In the genomic region with DNA sequence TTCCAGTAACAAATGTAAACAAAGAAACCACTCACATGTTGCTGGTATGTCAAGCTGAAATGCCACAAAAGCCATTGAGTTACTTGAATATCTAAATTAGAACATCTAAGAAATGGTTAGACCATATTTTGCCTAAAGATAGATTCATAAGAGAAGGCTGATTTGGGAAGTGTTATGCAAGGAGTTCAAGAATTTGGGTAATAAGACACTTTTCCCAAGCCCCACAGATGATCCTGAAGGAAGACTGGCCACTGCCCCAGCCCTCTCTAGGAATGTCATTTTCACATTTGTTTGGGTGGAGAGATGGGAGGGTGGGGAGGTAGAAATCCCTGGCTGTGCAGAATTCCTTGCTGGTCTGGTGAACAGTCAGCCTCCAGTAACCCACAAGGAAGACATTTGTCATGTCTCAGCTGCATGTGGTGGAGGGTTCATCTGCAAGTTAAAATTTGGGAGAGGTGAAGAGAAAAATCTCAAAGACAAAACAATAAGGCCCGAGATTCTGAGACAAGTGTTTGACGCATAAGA, we compare ENCODE assay signal across 23 cellular contexts.
"Had no signal": no experiment of that assay in that cellular context is flagged by ENCODE, and none has a peak within 500 bp of the region (broad histone marks: within the 10 kb centered on the region; RNA-seq: fewer than 3 reads in every experiment).

No MANE protein-coding gene starts in this region.

- H3K27me3 ChIP-seq: Peyer's patch, SJCRH30 had no signal

- H3K36me3 Mint-ChIP-seq: activated CD4-positive, alpha-beta memory T cell treated with anti-CD3 and anti-CD28 coated beads for 36 hours; activated naive CD4-positive, alpha-beta T cell treated with anti-CD3 and anti-CD28 coated beads, Interleukin-2, amount 50 U/mL, for 72 hours had no signal

- H3K27ac Mint-ChIP-seq: activated CD4-positive, alpha-beta memory T cell treated with anti-CD3 and anti-CD28 coated beads for 36 hours; activated CD4-positive, alpha-beta T cell treated with anti-CD3 and anti-CD28 coated beads, Interleukin-2, amount 10 ng/mL, durations not matched to agents 7 days and 5 days; activated naive CD4-positive, alpha-beta T cell treated with anti-CD3 and anti-CD28 coated beads, Interleukin-2, amount 50 U/mL, for 72 hours; activated naive CD8-positive, alpha-beta T cell treated with anti-CD3 and anti-CD28 coated beads, Interleukin-2, amount 50 U/mL, for 24 hours had no signal

- H3K4me3 Mint-ChIP-seq: activated CD4-positive, alpha-beta memory T cell treated with anti-CD3 and anti-CD28 coated beads for 36 hours; activated CD4-positive, alpha-beta T cell treated with anti-CD3 and anti-CD28 coated beads, Interleukin-2, amount 10 ng/mL, durations not matched to agents 7 days and 5 days; activated naive CD8-positive, alpha-beta T cell treated with anti-CD3 and anti-CD28 coated beads, Interleukin-2, amount 50 U/mL, for 24 hours; activated T-cell treated with anti-CD3 and anti-CD28 coated beads, Interleukin-2, amount 50 U/mL, for 4 hours had no signal

- H3K9ac ChIP-seq: SK-N-SH had no signal

- H3K27ac ChIP-seq: Peyer's patch, RWPE1, SJCRH30, VCaP had no signal

- H3K27me3 Mint-ChIP-seq: activated CD4-positive, alpha-beta memory T cell treated with anti-CD3 and anti-CD28 coated beads for 36 hours had no signal

- H3K9me3 Mint-ChIP-seq: activated CD4-positive, alpha-beta memory T cell treated with anti-CD3 and anti-CD28 coated beads for 36 hours; activated CD4-positive, alpha-beta T cell treated with anti-CD3 and anti-CD28 coated beads, Interleukin-2, amount 10 ng/mL, durations not matched to agents 7 days and 5 days; activated naive CD4-positive, alpha-beta T cell treated with anti-CD3 and anti-CD28 coated beads, Interleukin-2, amount 50 U/mL, for 72 hours; activated naive CD8-positive, alpha-beta T cell treated with anti-CD3 and anti-CD28 coated beads, Interleukin-2, amount 50 U/mL, for 24 hours; activated T-cell treated with anti-CD3 and anti-CD28 coated beads, Interleukin-2, amount 50 U/mL, for 4 hours had no signal

- DNase-seq: activated CD4-positive, alpha-beta memory T cell treated with anti-CD3 and anti-CD28 coated beads for 36 hours; activated CD4-positive, alpha-beta T cell treated with anti-CD3 and anti-CD28 coated beads, Interleukin-2, amount 10 ng/mL, durations not matched to agents 7 days and 5 days; activated CD4-positive, CD25-positive, alpha-beta regulatory T cell; activated CD8-positive, alpha-beta memory T cell treated with anti-CD3 and anti-CD28 coated beads for 24 hours; activated effector memory CD4-positive, alpha-beta T cell treated with anti-CD3 and anti-CD28 coated beads, Interleukin-2, amount 50 U/mL, for 16 hours; activated naive CD4-positive, alpha-beta T cell treated with Interleukin-2 at 50 U/mL for 16 hours; activated naive CD8-positive, alpha-beta T cell treated with anti-CD3 and anti-CD28 coated beads, Interleukin-2, amount 50 U/mL, for 24 hours; activated T-cell treated with anti-CD3 and anti-CD28 coated beads, Interleukin-2, amount 50 U/mL, for 4 hours; amniotic stem cell; cerebellar nuclear complex; NCI-H1092; NCI-H1417; NCI-H1930; NCI-H2107; NCI-H524; Peyer's patch; Right ventricle myocardium superior; SJCRH30; SK-N-SH; T-helper 1 cell had no signal

- H3K4me3 ChIP-seq: Peyer's patch, SJCRH30 had no signal

- H3K36me3 ChIP-seq: Peyer's patch, SJCRH30 had no signal

- H3K4me1 ChIP-seq: SJCRH30 had no signal

- H3K4me1 Mint-ChIP-seq: activated CD4-positive, alpha-beta T cell treated with anti-CD3 and anti-CD28 coated beads, Interleukin-2, amount 10 ng/mL, durations not matched to agents 7 days and 5 days had no signal

- H3K9me3 ChIP-seq: Peyer's patch, SJCRH30, SK-N-SH had no signal

- H3K4me2 ChIP-seq: SK-N-SH had no signal
